Comparison of ENCODE assay signal across 1 cellular context in genomic region chr17:46962374-46962790, GRCh38.
TF ChIP-seq lines count a peak whose summit lies in the region.

No MANE protein-coding gene starts in this region.

TF ChIP-seq in H1, 55 proteins besides CTCF, POLR2A, EP300 and RAD21:
- no peak for TF ChIP-seq CREB1 (IDR thresholded peaks at IDR 0.05)
- TF ChIP-seq HDAC2 (IDR thresholded peaks at IDR 0.05; ENCODE audit: borderline replicate concordance in 1 of 2, low read depth in 2 of 2, low read length in 2 of 2), result no peak
- no peak for TF ChIP-seq SP4 (IDR thresholded peaks at IDR 0.05; ENCODE audit: low read length)
- TF ChIP-seq TEAD4 (IDR thresholded peaks at IDR 0.05; ENCODE audit: low read depth, low read length), result no peak
- no peak for TF ChIP-seq RFX5 (IDR thresholded peaks at IDR 0.05; ENCODE audit: borderline replicate concordance, low read depth, low read length)
- TF ChIP-seq PHF8 (conservative IDR thresholded peaks at IDR 0.05; ENCODE audit: low read depth, low read length), result no peak
- no peak for TF ChIP-seq EGR1 (IDR thresholded peaks at IDR 0.05; ENCODE audit: borderline replicate concordance, low read depth, low read length)
